Comparison of ENCODE assay signal across 10 cellular contexts in genomic region chr3:8554725-8555621, GRCh38. TPM values are rescaled to one million over a fixed set of nuclear protein-coding genes. Genes with fewer than 3 reads are reported as not detected.
DNase-seq lines count a peak whose midpoint lies in the region; ATAC-seq and TF ChIP-seq lines count a peak whose summit lies in the region.
"Had no signal": no experiment of that assay in that cellular context is flagged by ENCODE, and none has a peak within 500 bp of the region (broad histone marks: within the 10 kb centered on the region; RNA-seq: fewer than 3 reads in every experiment).

No MANE protein-coding gene starts in this region.

- H3K27me3 ChIP-seq in BJ (ENCODE audit: control insufficient read depth, insufficient read depth, low read length) = no peaks in the 10 kb centered on the region

- no peak for TF ChIP-seq CTCF in BJ (IDR thresholded peaks at IDR 0.05; ENCODE audit: insufficient read depth, low read depth, low read length)
- TF ChIP-seq CTCF in osteocyte (IDR thresholded peaks at IDR 0.05) = no peak

- peak overlapping the region; percentile 41 for H3K4me3 Mint-ChIP-seq in osteocyte (ENCODE audit: unreplicated experiment)
- H3K4me3 Mint-ChIP-seq: activated naive CD4-positive, alpha-beta T cell treated with anti-CD3 and anti-CD28 coated beads, Interleukin-2, amount 50 U/mL, for 24 hours had no signal

- no peak overlapping the region for H3K4me3 ChIP-seq in BJ (ENCODE audit: low read depth, low read length)

- CTCF ChIA-PET in BJ (lab: Yijun Ruan, JAX) = interaction anchor here (0.6 to 1.3 kb wide), 7 partner anchors 17 to 134 kb away, joined by 3 to 4 read pairs (median 3); no protein-coding TSS in a partner anchor

- ATAC-seq in GM21390 (IDR thresholded peaks at IDR 0.05; ENCODE audit: unreplicated experiment) (no peak), HG02938 (IDR thresholded peaks at IDR 0.05; ENCODE audit: unreplicated experiment) (no peak)

- H3K4me1 Mint-ChIP-seq in osteocyte (ENCODE audit: unreplicated experiment) = peaks cover 45% of the 10 kb centered on the region
- H3K4me1 Mint-ChIP-seq: activated naive CD4-positive, alpha-beta T cell treated with anti-CD3 and anti-CD28 coated beads, Interleukin-2, amount 50 U/mL, for 24 hours had no signal

- DNase-seq in BJ (ENCODE audit: low read depth) (peak; percentile 95), NCI-H510A treated with DMSO at 0.1 percent for 48 hours (lab: John Stamatoyannopoulos, UW) (peak; percentile 3), fibroblast of the conjunctiva (ENCODE audit: low read depth) (peak; percentile 51), osteocyte (ENCODE audit: extremely low spot score, unreplicated experiment) (peak; percentile 92), 8988T (no peak)
- DNase-seq in stimulated activated CD4-positive, alpha-beta T cell treated with anti-CD3 and anti-CD28 coated beads, Interleukin-15, amount 100 ng/mL, for 24 hours = no peak
- DNase-seq: DND-41 had no signal

- no peaks in the 10 kb centered on the region for H3K9me3 Mint-ChIP-seq in osteocyte (ENCODE audit: unreplicated experiment)
- H3K9me3 Mint-ChIP-seq: activated naive CD4-positive, alpha-beta T cell treated with anti-CD3 and anti-CD28 coated beads, Interleukin-2, amount 50 U/mL, for 24 hours had no signal

- H3K27ac Mint-ChIP-seq in osteocyte (ENCODE audit: unreplicated experiment) = peak overlapping the region; percentile 94
- H3K27ac Mint-ChIP-seq: activated naive CD4-positive, alpha-beta T cell treated with anti-CD3 and anti-CD28 coated beads, Interleukin-2, amount 50 U/mL, for 24 hours had no signal

- no peaks in the 10 kb centered on the region for H3K27me3 Mint-ChIP-seq in osteocyte (ENCODE audit: unreplicated experiment)

- H3K36me3 ChIP-seq in BJ (ENCODE audit: control insufficient read depth, insufficient read depth, low read length) = peaks cover 18% of the 10 kb centered on the region

- H3K36me3 Mint-ChIP-seq in osteocyte (ENCODE audit: unreplicated experiment) = peaks cover 51% of the 10 kb centered on the region
- H3K36me3 Mint-ChIP-seq: activated naive CD4-positive, alpha-beta T cell treated with anti-CD3 and anti-CD28 coated beads, Interleukin-2, amount 50 U/mL, for 24 hours had no signal

- POLR2A ChIA-PET in BJ (lab: Charles Lee) = interaction anchor here (0.5 to 0.7 kb wide), 5 partner anchors 25 to 109 kb away, joined by 3 to 20 read pairs (median 4); no protein-coding TSS in a partner anchor

RNA-seq across cellular contexts. Expression of gene LMCD1, which starts 53.4 kb away (rescaled TPM):
- polyA plus RNA-seq in BJ (2011; rRNA removed) = 157 and 168 TPM in 2 replicates
- 62.4 and 83.3 TPM in 2 replicates for polyA minus RNA-seq in BJ (2011; rRNA and poly(A)+ RNA removed)
- 135 and 136 TPM in 2 replicates for total RNA-seq in osteocyte

Comparison
In these comparisons a context has a peak if more than half of its experiments do, and no peak if none do; other contexts are left out.
1. DNase-seq: peak in BJ (single experiment), NCI-H510A treated with DMSO at 0.1 percent for 48 hours (single experiment), fibroblast of the conjunctiva (single experiment) and osteocyte (single experiment); none in 8988T (single experiment) and stimulated activated CD4-positive, alpha-beta T cell treated with anti-CD3 and anti-CD28 coated beads, Interleukin-15, amount 100 ng/mL, for 24 hours (single experiment).